In the genomic region with DNA sequence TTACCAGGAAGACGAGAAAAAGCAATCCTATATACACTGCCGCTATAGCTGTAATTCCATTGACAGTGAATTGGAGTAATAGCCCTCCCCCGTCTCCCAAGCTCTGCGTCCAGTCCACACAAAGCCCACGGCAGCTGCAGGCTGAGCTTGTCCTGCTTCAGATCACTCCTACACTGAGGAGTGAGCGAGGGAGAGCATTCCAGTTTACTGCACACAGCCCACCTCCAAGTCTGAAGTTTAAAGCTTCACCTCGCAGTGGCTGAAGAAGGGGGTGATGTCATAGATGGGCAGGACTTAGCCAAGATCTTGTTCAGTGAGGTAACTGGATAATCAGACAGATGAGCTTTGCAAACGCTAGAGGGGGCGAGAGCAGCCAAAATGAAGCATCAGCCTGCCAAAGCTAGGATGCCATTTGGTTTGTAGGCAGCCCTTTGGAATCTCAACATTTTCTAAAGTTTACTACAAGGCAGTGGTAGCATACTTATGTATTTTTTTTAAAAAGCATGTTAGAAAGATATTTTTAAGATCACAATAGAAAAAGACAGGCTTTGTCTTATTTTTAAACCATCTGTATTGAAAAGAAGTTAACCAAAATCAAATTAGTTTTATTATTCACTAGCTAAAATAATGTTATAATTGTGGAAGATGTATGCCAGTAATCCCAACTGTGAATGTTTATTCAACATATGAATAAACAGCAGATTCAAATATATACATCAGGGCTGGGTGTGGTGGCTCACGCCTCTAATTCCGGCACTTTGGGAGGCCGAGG, we compare ENCODE assay signal across 9 cellular contexts. TPM values are rescaled to one million over a fixed set of nuclear protein-coding genes. Genes with fewer than 3 reads are reported as not detected.
DNase-seq lines count a peak whose midpoint lies in the region; ATAC-seq, FAIRE-seq and TF ChIP-seq lines count a peak whose summit lies in the region.
"Had no signal": no experiment of that assay in that cellular context is flagged by ENCODE, and none has a peak within 500 bp of the region (broad histone marks: within the 10 kb centered on the region; RNA-seq: fewer than 3 reads in every experiment).

Gene FLRT3 (minus strand): TSS at position 213 of the 772 bp plus-strand sequence. CDS start 10,106 bp downstream, outside the sequence.

- H3K9me3 ChIP-seq in ectodermal cell (ENCODE audit: control insufficient read depth, low read length), result no peaks in the 10 kb centered on the region
- no peaks in the 10 kb centered on the region for H3K9me3 ChIP-seq in HepG2 (ENCODE audit: low read length)

- no peaks in the 10 kb centered on the region for H3K9me3 Mint-ChIP-seq in activated CD4-positive, alpha-beta T cell treated with anti-CD3 and anti-CD28 coated beads, Interleukin-2, amount 10 ng/mL, durations not matched to agents 24 days and 14 days
- peaks cover 7% of the 10 kb centered on the region; the same call in 1 of the 2 replicates for H3K9me3 Mint-ChIP-seq in HFFc6

- peak; percentile 99 for ATAC-seq in HepG2

- peak; percentile 86 for TF ChIP-seq RAD21 in HepG2 (CRISPR knock-in tag; IDR thresholded peaks at IDR 0.05)

- peak in 1 of 2 experiments; percentile 83; a peak in 3 of 4 replicates for TF ChIP-seq POLR2A in HepG2 (IDR thresholded peaks at IDR 0.05; ENCODE audit: insufficient read depth in 1 of 2, low read depth in 2 of 2, low read length in 2 of 2)

- intact Hi-C loops in activated CD4-positive, alpha-beta T cell treated with anti-CD3 and anti-CD28 coated beads, Interleukin-2, amount 10 ng/mL, durations not matched to agents 24 days and 14 days (cut with micrococcal nuclease), result no loop called here
- intact Hi-C loops in HepG2 (cut with micrococcal nuclease; ENCODE audit: unreplicated experiment), result loop anchor here (1.0 to 10.0 kb wide), 8 partner anchors 271 to 1595 kb away; no protein-coding TSS in a partner anchor

- H3K27me3 ChIP-seq in ectodermal cell (ENCODE audit: control insufficient read depth, insufficient read depth, low read length, poor library complexity, severe bottlenecking) (no peaks in the 10 kb centered on the region), HepG2 (ENCODE audit: control insufficient read depth in 1 of 2, insufficient read depth in 2 of 2, low read length in 2 of 2) (no peaks in the 10 kb centered on the region; a peak in 1 of 5 replicates)

- peak; percentile 73 for FAIRE-seq in HepG2 (lab: Jason Lieb, UNC)
- FAIRE-seq: G401.6 had no signal

- peak; percentile 54 for DNase-seq in activated CD4-positive, alpha-beta T cell treated with anti-CD3 and anti-CD28 coated beads, Interleukin-2, amount 10 ng/mL, durations not matched to agents 24 days and 14 days
- no peak for DNase-seq in activated CD4-positive, alpha-beta T cell treated with anti-CD3 and anti-CD28 coated beads for 1 hour
- DNase-seq in HFFc6 (peak; percentile 71), M059J (ENCODE audit: low read depth) (peak; percentile 71), RPMI7951 (ENCODE audit: low read depth) (peak; percentile 70), HepG2 (ENCODE audit: low spot score) (peak; percentile 93), substantia nigra (lab: John Stamatoyannopoulos, UW) (peak in 47 of 49 donors; percentile 2 to 88 (median 65))

- POLR2A ChIA-PET in HepG2 (lab: Yijun Ruan, JAX), result interaction anchor here (1.0 to 2.3 kb wide), 5 partner anchors 9 to 723 kb away, joined by 3 to 13 read pairs (median 5); no protein-coding TSS in a partner anchor

- peak within 1 kb of the TSS; percentile 82 for H2AFZ ChIP-seq in HepG2 (ENCODE audit: low read length)

- no peak within 1 kb of the TSS for H3K27ac Mint-ChIP-seq in activated CD4-positive, alpha-beta T cell treated with anti-CD3 and anti-CD28 coated beads, Interleukin-2, amount 10 ng/mL, durations not matched to agents 24 days and 14 days
- H3K27ac Mint-ChIP-seq in HFFc6, result no peak within 1 kb of the TSS

- H3K27me3 Mint-ChIP-seq in activated CD4-positive, alpha-beta T cell treated with anti-CD3 and anti-CD28 coated beads, Interleukin-2, amount 10 ng/mL, durations not matched to agents 24 days and 14 days, result no peaks in the 10 kb centered on the region
- no peaks in the 10 kb centered on the region for H3K27me3 Mint-ChIP-seq in HFFc6 (ENCODE audit: insufficient read depth)

- H3K27ac ChIP-seq in ectodermal cell (ENCODE audit: insufficient read depth, low read depth, low read length, poor library complexity, severe bottlenecking), result peak within 1 kb of the TSS; percentile 60
- H3K27ac ChIP-seq in HepG2 (ENCODE audit: extremely low read length, insufficient read depth, low read length), result no peak within 1 kb of the TSS
- H3K27ac ChIP-seq in substantia nigra (ENCODE audit: low read depth, low read length, poor library complexity, severe bottlenecking), result peak within 1 kb of the TSS; percentile 14

- TF ChIP-seq EP300 in HepG2 (IDR thresholded peaks at IDR 0.05; ENCODE audit: low read depth in 2 of 2, low read length in 2 of 2), result peak; percentile 22 to 48; a peak in 2 of 4 replicates
- no peak for TF ChIP-seq EP300 in HepG2 (CRISPR knock-in tag; IDR thresholded peaks at IDR 0.05; ENCODE audit: borderline replicate concordance)

- TF ChIP-seq CTCF in HFFc6 (IDR thresholded peaks at IDR 0.05), result peak; percentile 72; the same call in 1 of the 2 replicates
- peak; percentile 97 for TF ChIP-seq CTCF in HepG2 (CRISPR knock-in tag; IDR thresholded peaks at IDR 0.05)

- no peaks in the 10 kb centered on the region for H4K20me1 ChIP-seq in HepG2 (ENCODE audit: insufficient read depth, low read length)

- in situ Hi-C loops in HepG2 (cut with HindIII; ENCODE audit: extremely low pct_ligation_motif_present, low pct_unique_long_range_greater_than_20kb), result loop anchor here (10.0 kb wide), 2 partner anchors 607 to 907 kb away; no protein-coding TSS in a partner anchor

- H3K36me3 ChIP-seq in ectodermal cell (ENCODE audit: control insufficient read depth, insufficient read depth, low read length) (no peaks in the 10 kb centered on the region), HepG2 (replicated peaks in 1 of 2; ENCODE audit: control insufficient read depth in 1 of 2, insufficient read depth in 2 of 2, low read length in 2 of 2) (no peaks in the 10 kb centered on the region)

- no TSS peak for BruUV-seq in HepG2 (replicated peaks; lab: Mats Ljungman, UMichigan)

- H3K4me2 ChIP-seq in HepG2 (ENCODE audit: low read depth, low read length), result peak within 1 kb of the TSS; percentile 85

- H3K4me3 Mint-ChIP-seq in activated CD4-positive, alpha-beta T cell treated with anti-CD3 and anti-CD28 coated beads, Interleukin-2, amount 10 ng/mL, durations not matched to agents 24 days and 14 days, result no peak within 1 kb of the TSS
- peak within 1 kb of the TSS; percentile 55; the same call in 1 of the 2 replicates for H3K4me3 Mint-ChIP-seq in HFFc6

- no peaks in the 10 kb centered on the region for H3K4me1 Mint-ChIP-seq in activated CD4-positive, alpha-beta T cell treated with anti-CD3 and anti-CD28 coated beads, Interleukin-2, amount 10 ng/mL, durations not matched to agents 24 days and 14 days
- H3K4me1 Mint-ChIP-seq in HFFc6 (ENCODE audit: low read depth), result no peaks in the 10 kb centered on the region

- WGBS in ectodermal cell, 2 experiments, result 34 to 35% methylated on average over 12 of the region's 12 CpGs
- 20% methylated on average over 12 of the region's 12 CpGs for WGBS in HepG2 (ENCODE audit: low lambda C conversion rate)

- peaks cover 5% of the 10 kb centered on the region for H3K4me1 ChIP-seq in ectodermal cell (ENCODE audit: control insufficient read depth, insufficient read depth, low read length)
- H3K4me1 ChIP-seq in HepG2 (ENCODE audit: insufficient read depth, low read length), result peaks cover 17% of the 10 kb centered on the region; the same call in 1 of the 2 replicates

- H3K79me2 ChIP-seq in HepG2 (ENCODE audit: insufficient read depth, low read length), result no peaks in the 10 kb centered on the region

- no peaks in the 10 kb centered on the region for H3K36me3 Mint-ChIP-seq in activated CD4-positive, alpha-beta T cell treated with anti-CD3 and anti-CD28 coated beads, Interleukin-2, amount 10 ng/mL, durations not matched to agents 24 days and 14 days (ENCODE audit: low read depth)
- no peaks in the 10 kb centered on the region for H3K36me3 Mint-ChIP-seq in HFFc6 (ENCODE audit: low read depth)

- H3K4me3 ChIP-seq in ectodermal cell (ENCODE audit: insufficient read depth, low read depth, low read length) (peak within 1 kb of the TSS; percentile 64), HepG2 (replicated peaks in 1 of 3; ENCODE audit: insufficient read depth in 1 of 3, low read depth in 2 of 3, low read length in 3 of 3) (peak within 1 kb of the TSS; percentile 33 to 65 (median 54))

- peak within 1 kb of the TSS; percentile 44; the same call in 1 of the 2 replicates for H3K9ac ChIP-seq in HepG2 (ENCODE audit: insufficient read depth, low read depth, low read length)

- CTCF ChIA-PET in HepG2 (lab: Yijun Ruan, JAX; ENCODE audit: low intra/inter-chr PET ratio, low total read pairs), result interaction anchor here (1.6 kb wide), 1 partner anchor 899 kb away, joined by 6 read pairs; no protein-coding TSS in a partner anchor

RNA-seq across cellular contexts. Expression of gene FLRT3, which starts in this region (rescaled TPM):
- total RNA-seq in activated CD4-positive, alpha-beta T cell treated with anti-CD3 and anti-CD28 coated beads, Interleukin-2, amount 10 ng/mL, durations not matched to agents 24 days and 14 days, result not detected in 2 replicates
- not detected for total RNA-seq in HFFc6 (2021; fragmentation: NEBNext Ultra II Directional; extraction: Animal tissue kit (Norgen Biotek cat#: 25700))
- total RNA-seq in M059J (2014; rRNA removed; shearing (Covaris generic)), result 0.27 and 0.79 TPM in 2 replicates
- 1.4 and 1.9 TPM in 2 replicates for total RNA-seq in RPMI7951 (2014; rRNA removed; shearing (Covaris generic))
- polyA plus RNA-seq in ectodermal cell (2013, experiment 1 of 4), result 52.7 TPM
- polyA plus RNA-seq in ectodermal cell (2013, experiment 2 of 4), result 69.5 TPM
- 53.4 TPM for polyA plus RNA-seq in ectodermal cell (2013, experiment 3 of 4)
- 53.3 TPM for polyA plus RNA-seq in ectodermal cell (2013, experiment 4 of 4)
- total RNA-seq in HepG2 (2016; rRNA removed; fragmentation: Illumina TruSeq; extraction: Trizol), result 0.28 and 0.44 TPM in 2 replicates
- total RNA-seq in HepG2 (2016; cell fraction: cytosol; rRNA removed; fragmentation: Illumina TruSeq; extraction: Trizol; ENCODE audit: low read depth), result 0.30 TPM in 1 of 2 replicates, not detected in the other
- total RNA-seq in HepG2 (2016; cell fraction: insoluble cytoplasmic fraction; rRNA removed; fragmentation: Illumina TruSeq; extraction: Trizol), result 0.13 and 0.71 TPM in 2 replicates
- 0.19 and 0.28 TPM in 2 replicates for total RNA-seq in HepG2 (2016; cell fraction: membrane; rRNA removed; fragmentation: Illumina TruSeq; extraction: Trizol)
- total RNA-seq in HepG2 (2016; cell fraction: nucleus; rRNA removed; fragmentation: Illumina TruSeq; extraction: Trizol), result 1.0 and 1.3 TPM in 2 replicates
- polyA plus RNA-seq in HepG2 (2011; rRNA removed), result 5.3 and 8.8 TPM in 2 replicates
- polyA plus RNA-seq in HepG2 (2011; cell fraction: cytosol; rRNA removed), result 2.3 and 7.0 TPM in 2 replicates
- 2.4 and 4.4 TPM in 2 replicates for polyA plus RNA-seq in HepG2 (2011; cell fraction: nucleus; rRNA removed)
- polyA plus RNA-seq in HepG2 (2012), result 4.0 and 8.2 TPM in 2 replicates
- polyA plus RNA-seq in HepG2 (2016; cell fraction: cytosol; fragmentation: Illumina TruSeq; extraction: Trizol; ENCODE audit: low read depth), result not detected in 2 replicates
- 0.17 and 0.23 TPM in 2 replicates for polyA plus RNA-seq in HepG2 (2016; cell fraction: insoluble cytoplasmic fraction; fragmentation: Illumina TruSeq; extraction: Trizol; ENCODE audit: low read depth)
- polyA plus RNA-seq in HepG2 (2016; cell fraction: membrane; fragmentation: Illumina TruSeq; extraction: Trizol; ENCODE audit: low read depth), result 0.03 TPM in 1 of 2 replicates, not detected in the other
- 0.52 and 0.96 TPM in 2 replicates for polyA plus RNA-seq in HepG2 (2016; cell fraction: nucleus; fragmentation: Illumina TruSeq; extraction: Trizol; ENCODE audit: insufficient read depth, low read depth)
- polyA minus RNA-seq in HepG2 (2011; rRNA and poly(A)+ RNA removed; ENCODE audit: low replicate concordance), result 0.91 and 3.6 TPM in 2 replicates
- polyA minus RNA-seq in HepG2 (2011; cell fraction: cytosol; rRNA and poly(A)+ RNA removed), result 5.2 and 9.4 TPM in 2 replicates
- 9.3 and 16.4 TPM in 2 replicates for polyA minus RNA-seq in HepG2 (2011; cell fraction: nucleus; rRNA and poly(A)+ RNA removed)

Comparison
In these comparisons a context has a peak if more than half of its experiments do, and no peak if none do; other contexts are left out.
1. Peak in DNase-seq in activated CD4-positive, alpha-beta T cell treated with anti-CD3 and anti-CD28 coated beads, Interleukin-2, amount 10 ng/mL, durations not matched to agents 24 days and 14 days; RNA of the gene not detected or under 1 TPM.
2. Peak in DNase-seq in HFFc6; RNA of the gene not detected or under 1 TPM.
3. Peak in DNase-seq in M059J; RNA of the gene not detected or under 1 TPM.